ENCODE assay signal across 9 cellular contexts in genomic region chr6:115768469-115768868, GRCh38.
"Had no signal": no experiment of that assay in that cellular context is flagged by ENCODE, and none has a peak within 500 bp of the region (broad histone marks: within the 10 kb centered on the region; RNA-seq: fewer than 3 reads in every experiment).

No MANE protein-coding gene starts in this region.

- H3K27ac ChIP-seq: GM23248 had no signal

- H3K36me3 ChIP-seq: HAP-1 had no signal

- H2AFZ ChIP-seq: GM23248, GM23338 had no signal

- H3K4me3 ChIP-seq: GM23248, GM23338, HAP-1 had no signal

- DNase-seq: GM23248, GOT3, H7, H9, HCEC 1CT, HFFc6 had no signal

- ATAC-seq: GM23338, HCT116 had no signal

- H3K9me3 ChIP-seq: HAP-1 had no signal

- H3K4me1 ChIP-seq: HAP-1 had no signal

- H3K9ac ChIP-seq: GM23248 had no signal

- H3K4me2 ChIP-seq: GM23338 had no signal
